Comparison of ENCODE assay signal across 8 cellular contexts in the genomic region with DNA sequence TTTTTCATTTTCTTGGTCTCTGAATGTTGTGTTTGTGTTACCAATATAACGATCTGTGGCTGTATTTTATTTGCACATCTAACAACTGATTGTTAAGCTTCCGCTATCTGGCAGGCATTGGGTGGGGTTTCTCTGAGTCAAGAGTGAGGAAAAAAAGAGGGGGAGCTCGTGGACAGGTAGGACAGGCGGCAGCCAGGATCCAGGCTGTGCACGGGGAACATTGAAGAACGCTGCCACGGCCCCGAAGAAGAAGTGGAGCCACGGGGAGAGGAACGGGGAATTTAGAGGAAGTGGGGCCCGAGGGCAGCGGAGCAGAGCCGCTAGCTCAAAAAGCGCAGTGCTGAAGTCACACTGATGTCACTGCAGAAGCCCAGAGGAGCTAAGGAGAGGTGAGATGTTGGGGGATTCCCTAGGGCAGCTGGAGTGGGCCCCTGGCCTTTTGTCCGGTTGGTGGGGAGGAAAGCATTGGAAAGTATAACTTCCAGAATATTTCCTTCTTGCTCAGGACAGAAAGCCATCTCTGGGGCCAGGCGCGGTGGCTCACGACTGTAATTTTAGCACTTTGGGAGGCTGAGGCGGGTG. TPM values are rescaled to one million over a fixed set of nuclear protein-coding genes. Genes with fewer than 3 reads are reported as not detected.
A peak's percentile ranks its signal among the peaks of the same experiment; 100 is the strongest.
DNase-seq lines count a peak whose midpoint lies in the region; ATAC-seq and TF ChIP-seq lines count a peak whose summit lies in the region.

No MANE protein-coding gene starts in this region.

- TF ChIP-seq POLR2A in suprapubic skin (IDR thresholded peaks at IDR 0.05), result no peak

- no peaks in the 10 kb centered on the region for H3K36me3 ChIP-seq in BLaER1
- no peaks in the 10 kb centered on the region for H3K36me3 ChIP-seq in muscle layer of colon (ENCODE audit: insufficient read depth, low read length)
- no peaks in the 10 kb centered on the region for H3K36me3 ChIP-seq in suprapubic skin

- WGBS in suprapubic skin, result 40% methylated on average over 19 of the region's 19 CpGs

- peak overlapping the region; percentile 60 for H3K27ac ChIP-seq in BLaER1
- no peak overlapping the region for H3K27ac ChIP-seq in muscle layer of colon (ENCODE audit: low read depth, low read length)
- peak overlapping the region; percentile 62 for H3K27ac ChIP-seq in suprapubic skin

- H3K4me3 ChIP-seq in BLaER1 (peak overlapping the region; percentile 66), choroid plexus epithelial cell (ENCODE audit: low read depth, low read length) (peak overlapping the region; percentile 45), muscle layer of colon (ENCODE audit: low read depth in 1 of 2, low read length in 2 of 2) (peak overlapping the region; percentile 35 to 62), suprapubic skin (peak overlapping the region; percentile 47)

- no peaks in the 10 kb centered on the region for H4K20me1 ChIP-seq in BLaER1

- TF ChIP-seq EP300 in suprapubic skin (IDR thresholded peaks at IDR 0.05), result no peak

- DNase-seq in UCSD-AML1 (lab: John Stamatoyannopoulos, UW; ENCODE audit: unreplicated experiment) (peak; percentile 68), choroid plexus epithelial cell (ENCODE audit: low read depth) (no peak), suprapubic skin (ENCODE audit: low spot score in 2 of 2) (no peak), NCI-H1930 (lab: John Stamatoyannopoulos, UW) (no peak)

- H3K9ac ChIP-seq in BLaER1 (peak overlapping the region; percentile 75), muscle layer of colon (ENCODE audit: low read length) (peak overlapping the region; percentile 18)

- TF ChIP-seq CTCF in choroid plexus epithelial cell (conservative IDR thresholded peaks at IDR 0.05; ENCODE audit: low read depth, low read length) (no peak), suprapubic skin (IDR thresholded peaks at IDR 0.05) (no peak)

- no peaks in the 10 kb centered on the region for H3K27me3 ChIP-seq in BLaER1
- no peaks in the 10 kb centered on the region for H3K27me3 ChIP-seq in muscle layer of colon (ENCODE audit: control insufficient read depth in 1 of 2, insufficient read depth in 2 of 2, low read length in 2 of 2)
- H3K27me3 ChIP-seq in suprapubic skin, result no peaks in the 10 kb centered on the region

- H3K4me1 ChIP-seq in BLaER1 (peaks cover 23% of the 10 kb centered on the region), muscle layer of colon (ENCODE audit: insufficient read depth, low read length) (no peaks in the 10 kb centered on the region), suprapubic skin (peaks cover 21% of the 10 kb centered on the region)

- H3K4me2 ChIP-seq in BLaER1, result peak overlapping the region; percentile 90

- H3K9me3 ChIP-seq in BLaER1, result no peaks in the 10 kb centered on the region
- H3K9me3 ChIP-seq in muscle layer of colon (ENCODE audit: low read length), result no peaks in the 10 kb centered on the region
- H3K9me3 ChIP-seq in suprapubic skin, result no peaks in the 10 kb centered on the region

- ATAC-seq in GM19372 (IDR thresholded peaks at IDR 0.05; ENCODE audit: low read depth, unreplicated experiment) (peak; percentile 63), HG03457 (IDR thresholded peaks at IDR 0.05; ENCODE audit: unreplicated experiment) (peak; percentile 45)

RNA-seq across cellular contexts. Expression of a gene that starts 20.9 kb away (rescaled TPM):
- total RNA-seq in suprapubic skin, result 10 to 100 TPM in 2 of 4 donors, 1 to 10 TPM in 2; 4.0 to 12.8 (median 9.5) TPM
